23 cellular contexts compared by ENCODE assay signal in the genomic region with DNA sequence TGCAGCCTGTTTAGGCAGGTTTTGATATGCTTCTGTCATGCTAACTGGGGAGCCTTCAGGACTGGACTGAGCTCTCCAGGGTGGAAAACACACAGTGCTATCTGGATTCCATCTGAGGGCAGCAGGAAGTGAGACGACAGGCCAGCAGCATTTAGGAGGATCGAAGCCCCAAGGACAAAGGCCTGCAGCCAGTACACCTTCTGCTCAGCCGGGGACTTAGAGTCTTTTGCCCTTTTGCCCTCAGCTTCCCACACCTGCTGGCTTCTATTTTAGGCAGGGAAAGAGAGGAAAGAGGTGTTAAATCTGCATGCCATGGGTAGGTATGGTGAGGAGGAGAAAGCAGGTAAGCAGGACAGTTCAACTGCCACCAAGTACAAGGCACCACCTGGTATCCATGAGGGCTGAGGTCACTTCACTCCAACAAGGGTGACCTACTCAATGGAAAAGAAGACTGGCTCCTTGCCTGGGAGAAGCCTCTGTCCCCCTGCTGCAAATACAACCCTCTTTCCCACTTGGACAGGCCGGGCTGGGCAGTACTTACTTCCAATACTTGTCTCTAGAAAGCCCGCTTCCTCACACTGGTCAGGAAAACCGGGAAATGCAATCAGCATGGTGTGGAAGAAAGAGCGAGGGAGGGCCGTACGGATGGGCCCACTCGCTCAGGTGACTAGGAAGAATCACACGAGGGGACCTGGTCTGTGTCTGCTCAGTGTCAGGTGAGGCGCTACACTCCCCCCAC. TPM values are rescaled to one million over a fixed set of nuclear protein-coding genes. Genes with fewer than 3 reads are reported as not detected.
DNase-seq lines count a peak whose midpoint lies in the region; ATAC-seq and TF ChIP-seq lines count a peak whose summit lies in the region.
"Had no signal": no experiment of that assay in that cellular context is flagged by ENCODE, and none has a peak within 500 bp of the region (broad histone marks: within the 10 kb centered on the region; RNA-seq: fewer than 3 reads in every experiment).

No MANE protein-coding gene starts in this region.

- peaks cover 58 to 93% of the 10 kb centered on the region in 2 donors for H3K36me3 Mint-ChIP-seq in CD14-positive monocyte
- H3K36me3 Mint-ChIP-seq in endodermal cell (ENCODE audit: low read depth): peaks cover 42% of the 10 kb centered on the region
- peaks cover 35% of the 10 kb centered on the region for H3K36me3 Mint-ChIP-seq in osteocyte (ENCODE audit: unreplicated experiment)
- peaks cover 23% of the 10 kb centered on the region for H3K36me3 Mint-ChIP-seq in T-cell
- H3K36me3 Mint-ChIP-seq: activated naive CD8-positive, alpha-beta T cell treated with anti-CD3 and anti-CD28 coated beads for 36 hours had no signal

- H3K27ac ChIP-seq in endodermal cell (ENCODE audit: low read depth, low read length): no peak overlapping the region
- H3K27ac ChIP-seq: psoas muscle, SJSA1 had no signal

- POLR2A ChIA-PET in T-cell (lab: Charles Lee): interaction anchor here in 1 of 2 donors (0.7 kb wide), 1 partner anchor 36 kb away, joined by 3 read pairs; no protein-coding TSS in a partner anchor

- intact Hi-C loops in CD14-positive monocyte (cut with micrococcal nuclease): no loop called here
- intact Hi-C loops in sciatic nerve (cut with DNase I): no loop called here

- no peaks in the 10 kb centered on the region for H3K27me3 ChIP-seq in endodermal cell (ENCODE audit: control insufficient read depth, insufficient read depth, low read length, poor library complexity, severe bottlenecking)
- H3K27me3 ChIP-seq: SJSA1, suprapubic skin had no signal

- no peak overlapping the region for H3K4me3 Mint-ChIP-seq in CD14-positive monocyte
- H3K4me3 Mint-ChIP-seq in endodermal cell: no peak overlapping the region
- no peak overlapping the region for H3K4me3 Mint-ChIP-seq in osteocyte (ENCODE audit: unreplicated experiment)
- no peak overlapping the region for H3K4me3 Mint-ChIP-seq in T-cell
- H3K4me3 Mint-ChIP-seq: activated naive CD8-positive, alpha-beta T cell treated with anti-CD3 and anti-CD28 coated beads for 36 hours; activated T-helper 1 cell treated with anti-CD3 and anti-CD28 coated beads, Interleukin-12 subunit alpha, Interleukin-12 subunit beta, Interleukin-2, Interleukin-4 antibody, amounts not matched to agents 30 ng/mL and 10 ng/mL and 1 ng/mL, durations not matched to agents 14 hours and 24 hours and 36 hours; brain; nephron; T-helper 2 cell treated with Interferon-gamma antibody and Interleukin-4, amounts not matched to agents 5 μg/mL and 100 μg/mL, for 36 hours had no signal

- no peak for TF ChIP-seq CTCF in CD14-positive monocyte (IDR thresholded peaks at IDR 0.05)
- TF ChIP-seq CTCF in endodermal cell (conservative IDR thresholded peaks at IDR 0.05): no peak
- no peak for TF ChIP-seq CTCF in osteocyte (IDR thresholded peaks at IDR 0.05)

- no peaks in the 10 kb centered on the region for H3K9me3 Mint-ChIP-seq in CD14-positive monocyte
- no peaks in the 10 kb centered on the region for H3K9me3 Mint-ChIP-seq in endodermal cell
- H3K9me3 Mint-ChIP-seq in osteocyte (ENCODE audit: unreplicated experiment): no peaks in the 10 kb centered on the region
- H3K9me3 Mint-ChIP-seq in T-cell: no peaks in the 10 kb centered on the region
- H3K9me3 Mint-ChIP-seq: activated naive CD8-positive, alpha-beta T cell treated with anti-CD3 and anti-CD28 coated beads for 36 hours; activated T-helper 1 cell treated with anti-CD3 and anti-CD28 coated beads, Interleukin-12 subunit alpha, Interleukin-12 subunit beta, Interleukin-2, Interleukin-4 antibody, amounts not matched to agents 30 ng/mL and 10 ng/mL and 1 ng/mL, durations not matched to agents 14 hours and 24 hours and 36 hours; brain; dendritic cell treated with granulocyte-macrophage colony-stimulating factor and Interleukin-4, amounts not matched to agents 40 ng/mL and 50 ng/mL, for 4 days; nephron; T-helper 2 cell treated with Interferon-gamma antibody and Interleukin-4, amounts not matched to agents 5 μg/mL and 100 μg/mL, for 36 hours had no signal

- no peak overlapping the region for H3K9ac ChIP-seq in endodermal cell (ENCODE audit: extremely low read depth, low read length, poor library complexity, severe bottlenecking)

- CTCF ChIA-PET in T-cell (lab: Charles Lee): interaction anchor here in 1 of 2 donors (0.7 kb wide), 1 partner anchor 198 kb away, joined by 4 read pairs; no protein-coding TSS in a partner anchor

- H3K4me1 ChIP-seq in endodermal cell (ENCODE audit: control insufficient read depth, insufficient read depth, low read length): peaks cover 6% of the 10 kb centered on the region
- H3K4me1 ChIP-seq: SJSA1 had no signal

- H3K27ac Mint-ChIP-seq in CD14-positive monocyte (peak overlapping the region in 5 of 7 donors; percentile 14 to 78 (median 67)), endodermal cell (peak overlapping the region; percentile 61), osteocyte (ENCODE audit: unreplicated experiment) (no peak overlapping the region), T-cell (no peak overlapping the region)
- H3K27ac Mint-ChIP-seq: activated naive CD8-positive, alpha-beta T cell treated with anti-CD3 and anti-CD28 coated beads for 36 hours; activated T-helper 1 cell treated with anti-CD3 and anti-CD28 coated beads, Interleukin-12 subunit alpha, Interleukin-12 subunit beta, Interleukin-2, Interleukin-4 antibody, amounts not matched to agents 30 ng/mL and 10 ng/mL and 1 ng/mL, durations not matched to agents 14 hours and 24 hours and 36 hours; dendritic cell treated with granulocyte-macrophage colony-stimulating factor and Interleukin-4, amounts not matched to agents 40 ng/mL and 50 ng/mL, for 4 days; nephron; T-helper 2 cell treated with Interferon-gamma antibody and Interleukin-4, amounts not matched to agents 5 μg/mL and 100 μg/mL, for 36 hours had no signal

- H3K36me3 ChIP-seq in endodermal cell (ENCODE audit: control insufficient read depth, insufficient read depth, low read length): peaks cover 44% of the 10 kb centered on the region

- H3K4me1 Mint-ChIP-seq in CD14-positive monocyte: peaks cover 74% of the 10 kb centered on the region
- H3K4me1 Mint-ChIP-seq in endodermal cell: peaks cover 12% of the 10 kb centered on the region
- H3K4me1 Mint-ChIP-seq in osteocyte (ENCODE audit: unreplicated experiment): peaks cover 6% of the 10 kb centered on the region
- H3K4me1 Mint-ChIP-seq in T-cell: peaks cover 22 to 31% (median 26%) of the 10 kb centered on the region in 3 donors

- ATAC-seq in HG02798 (IDR thresholded peaks at IDR 0.05; ENCODE audit: poor library complexity, unreplicated experiment) (no peak), T-cell (replicated peaks in 1 of 4) (no peak), sciatic nerve (no peak)
- ATAC-seq: PC-3, psoas muscle had no signal

- no peaks in the 10 kb centered on the region for H3K9me3 ChIP-seq in endodermal cell (ENCODE audit: control insufficient read depth, low read length)
- H3K9me3 ChIP-seq: psoas muscle, SJSA1, suprapubic skin had no signal

- H3K27me3 Mint-ChIP-seq in CD14-positive monocyte (ENCODE audit: low read depth in 3 of 3): no peaks in the 10 kb centered on the region
- no peaks in the 10 kb centered on the region for H3K27me3 Mint-ChIP-seq in endodermal cell (ENCODE audit: insufficient read depth)
- no peaks in the 10 kb centered on the region for H3K27me3 Mint-ChIP-seq in osteocyte (ENCODE audit: unreplicated experiment)
- no peaks in the 10 kb centered on the region for H3K27me3 Mint-ChIP-seq in T-cell
- H3K27me3 Mint-ChIP-seq: activated naive CD8-positive, alpha-beta T cell treated with anti-CD3 and anti-CD28 coated beads for 36 hours; brain had no signal

- DNase-seq in CD14-positive monocyte (ENCODE audit: low spot score) (peak; percentile 22), NCI-H2171 treated with DMSO at 0.1 percent for 48 hours (lab: John Stamatoyannopoulos, UW) (peak; percentile 63), endodermal cell (no peak), osteocyte (ENCODE audit: extremely low spot score, unreplicated experiment) (peak; percentile 56), T-cell (no peak), SHP77 (lab: John Stamatoyannopoulos, UW) (no peak), sciatic nerve (ENCODE audit: low spot score) (no peak)
- DNase-seq: activated CD4-positive, CD25-positive, alpha-beta regulatory T cell treated with anti-CD3 and anti-CD28 coated beads, Interleukin-2, amount 50 U/mL, for 72 hours; activated naive CD8-positive, alpha-beta T cell treated with anti-CD3 and anti-CD28 coated beads for 36 hours; EL; NCI-H1105 treated with DMSO at 0.1 percent for 48 hours; NCI-H526; PC-3; psoas muscle had no signal

- no peak overlapping the region for H3K4me3 ChIP-seq in endodermal cell (ENCODE audit: low read length)
- H3K4me3 ChIP-seq: psoas muscle, SJSA1, suprapubic skin had no signal

- 92 to 94% methylated on average over 12 of the region's 12 CpGs for WGBS in endodermal cell (ENCODE audit: insufficient coverage in 1 of 2, insufficient read length in 1 of 2), 2 experiments

RNA-seq across cellular contexts. Expression of a gene that starts 12.3 kb away (rescaled TPM):
- polyA plus RNA-seq in CD14-positive monocyte: not detected
- 10 to 100 TPM; 28.5 to 35.2 TPM for total RNA-seq in endodermal cell
- 15.0 TPM for polyA plus RNA-seq in endodermal cell (2013, experiment 1 of 2)
- 6.5 TPM for polyA plus RNA-seq in endodermal cell (2013, experiment 2 of 2)
- total RNA-seq in osteocyte: not detected in 2 replicates
- 1 to 10 TPM; 2.5 to 9.6 (median 5.1) TPM for total RNA-seq in T-cell
- total RNA-seq in sciatic nerve: 1.4 TPM
- total RNA-seq: activated T-helper 1 cell treated with anti-CD3 and anti-CD28 coated beads, Interleukin-12 subunit alpha, Interleukin-12 subunit beta, Interleukin-2, Interleukin-4 antibody, amounts not matched to agents 30 ng/mL and 10 ng/mL and 1 ng/mL, durations not matched to agents 14 hours and 24 hours and 36 hours; endothelial cell of umbilical vein; psoas muscle; SJSA1 had no signal

RNA-seq across cellular contexts. Expression of a gene that starts 17.1 kb away (rescaled TPM):
- 10 to 100 TPM; 33.8 to 35.1 TPM for polyA plus RNA-seq in CD14-positive monocyte
- total RNA-seq in endodermal cell (10 to 100 TPM; 32.2 to 37.8 TPM), osteocyte (24.5 and 24.8 TPM in 2 replicates), T-cell (10 to 100 TPM; 49.4 to 87.5 (median 65.2) TPM), sciatic nerve (19.0 TPM)
- polyA plus RNA-seq in endodermal cell (2013, experiment 1 of 2): 22.9 TPM
- polyA plus RNA-seq in endodermal cell (2013, experiment 2 of 2): 18.8 TPM

RNA-seq across cellular contexts. Expression of a gene that starts 27.7 kb away (rescaled TPM):
- polyA plus RNA-seq in CD14-positive monocyte: not detected
- 1 to 10 TPM; 1.1 to 1.5 TPM for total RNA-seq in endodermal cell
- polyA plus RNA-seq in endodermal cell (2013, experiment 1 of 2): 1.2 TPM
- polyA plus RNA-seq in endodermal cell (2013, experiment 2 of 2): not detected
- 0.81 and 1.5 TPM in 2 replicates for total RNA-seq in osteocyte
- 1 to 10 TPM; 2.5 to 6.8 (median 4.6) TPM for total RNA-seq in T-cell
- not detected for total RNA-seq in sciatic nerve

RNA-seq across cellular contexts. Expression of a gene that starts 49.3 kb away (rescaled TPM):
- not detected for polyA plus RNA-seq in CD14-positive monocyte
- 10 to 100 TPM; 11.2 to 12.8 TPM for total RNA-seq in endodermal cell
- polyA plus RNA-seq in endodermal cell (2013, experiment 1 of 2): 23.9 TPM
- polyA plus RNA-seq in endodermal cell (2013, experiment 2 of 2): 18.4 TPM
- 9.8 and 10.1 TPM in 2 replicates for total RNA-seq in osteocyte
- 1 to 10 TPM in 4 of 5 donors, under 1 TPM in 1; 0.90 to 9.9 (median 1.8) TPM for total RNA-seq in T-cell
- 285 TPM for total RNA-seq in sciatic nerve

Comparison
In these comparisons a context has a peak if more than half of its experiments do, and no peak if none do; other contexts are left out.
1. DNase-seq: peak in CD14-positive monocyte (single experiment), NCI-H2171 treated with DMSO at 0.1 percent for 48 hours (single experiment) and osteocyte (single experiment); none in endodermal cell (single experiment), T-cell (0 of 34), SHP77 (0 of 2) and sciatic nerve (single experiment).
2. H3K27ac Mint-ChIP-seq: peak in CD14-positive monocyte (5 of 7) and endodermal cell (single experiment); none in osteocyte (single experiment) and T-cell (0 of 2).